In the genomic region with DNA sequence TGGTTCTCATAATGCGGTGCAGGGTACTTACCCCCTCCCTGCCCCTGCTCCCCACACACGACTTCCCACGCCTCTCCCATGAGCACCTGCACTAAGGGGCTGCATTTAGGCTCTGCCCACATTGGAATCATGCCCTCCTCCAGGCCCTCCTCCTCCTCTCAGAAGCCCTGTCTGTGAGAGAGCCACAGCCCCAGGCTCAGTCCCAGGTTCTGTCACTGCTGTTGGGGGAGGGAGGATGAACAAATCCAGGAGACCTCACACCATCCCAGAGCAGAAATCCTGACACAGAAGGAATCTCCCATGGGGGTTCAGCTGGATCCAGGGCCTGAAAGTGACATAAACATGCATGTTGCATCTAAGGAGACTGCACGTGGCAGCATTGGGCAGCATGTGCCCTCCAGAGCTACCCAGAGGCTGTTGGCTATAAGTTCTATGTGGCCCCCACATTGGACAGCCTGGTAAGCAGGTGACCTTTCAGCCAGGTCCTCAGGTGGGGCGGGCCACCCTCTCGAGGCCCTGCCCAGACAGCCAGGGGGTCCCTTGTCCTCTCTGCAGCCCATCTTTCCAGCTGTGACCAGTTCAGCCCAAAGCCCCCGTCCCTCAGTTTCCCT, we compare ENCODE assay signal across 17 cellular contexts. TPM values are rescaled to one million over a fixed set of nuclear protein-coding genes. Genes with fewer than 3 reads are reported as not detected.
A peak's percentile ranks its signal among the peaks of the same experiment; 100 is the strongest.
DNase-seq lines count a peak whose midpoint lies in the region; ATAC-seq and TF ChIP-seq lines count a peak whose summit lies in the region.
"Had no signal": no experiment of that assay in that cellular context is flagged by ENCODE, and none has a peak within 500 bp of the region (broad histone marks: within the 10 kb centered on the region; RNA-seq: fewer than 3 reads in every experiment).

No MANE protein-coding gene starts in this region.

- no peaks in the 10 kb centered on the region for H3K36me3 ChIP-seq in mesendoderm (ENCODE audit: control insufficient read depth, insufficient read depth, low read length)
- peaks cover 0 to 8% (median 0%) of the 10 kb centered on the region in 4 donors for H3K36me3 ChIP-seq in upper lobe of left lung

- POLR2A ChIA-PET in activated B cell treated with CpG ODN at 0.5 μM for 24 hours (lab: Charles Lee): interaction anchor here (0.6 to 0.9 kb wide), 2 partner anchors 7 to 57 kb away, joined by 3 read pairs; partner anchors contain the start of gene ZCWPW1

- H3K27ac ChIP-seq in mesendoderm (ENCODE audit: low read depth, low read length) (no peak overlapping the region), upper lobe of left lung (peak overlapping the region in 3 of 4 donors; percentile 84 to 89 (median 89))
- H3K27ac ChIP-seq: SJSA1 had no signal

- H2BK120ac ChIP-seq in mesendoderm (ENCODE audit: low read depth, low read length): no peak overlapping the region

- no peak overlapping the region for H3K4me2 ChIP-seq in mesendoderm (ENCODE audit: low read length)

- H2AK5ac ChIP-seq in mesendoderm (ENCODE audit: low read length): no peak overlapping the region

- no peak overlapping the region for H2BK5ac ChIP-seq in mesendoderm (ENCODE audit: low read length)

- no peak overlapping the region for H3K9ac ChIP-seq in mesendoderm (ENCODE audit: low read length)

- no peak overlapping the region for H3K4ac ChIP-seq in mesendoderm (ENCODE audit: low read depth, low read length)

- H3K9me3 Mint-ChIP-seq in activated B cell treated with CpG ODN at 0.5 μM for 24 hours: no peaks in the 10 kb centered on the region
- H3K9me3 Mint-ChIP-seq: brain had no signal

- H4K5ac ChIP-seq in mesendoderm (ENCODE audit: low read length): no peak overlapping the region

- no peaks in the 10 kb centered on the region for H3K27me3 Mint-ChIP-seq in activated B cell treated with CpG ODN at 0.5 μM for 24 hours
- H3K27me3 Mint-ChIP-seq: brain had no signal

- H3K4me3 Mint-ChIP-seq in activated B cell treated with CpG ODN at 0.5 μM for 24 hours: no peak overlapping the region
- H3K4me3 Mint-ChIP-seq: brain had no signal

- no CpG with 5 or more reads among the region's 7 CpGs for WGBS in mesendoderm (ENCODE audit: extremely low coverage, insufficient coverage, low lambda C conversion rate)
- 55 to 74% methylated on average over 5 to 7 of the region's 7 CpGs for WGBS in upper lobe of left lung, 2 donors

- H3K27me3 ChIP-seq in mesendoderm (ENCODE audit: insufficient read depth, low read length, poor library complexity) (no peaks in the 10 kb centered on the region), upper lobe of left lung (no peaks in the 10 kb centered on the region)
- H3K27me3 ChIP-seq: heart right ventricle, SJSA1 had no signal

- H3K27ac Mint-ChIP-seq in activated B cell treated with CpG ODN at 0.5 μM for 24 hours: peak overlapping the region; percentile 91

- peaks cover 79% of the 10 kb centered on the region for H3K4me1 Mint-ChIP-seq in activated B cell treated with CpG ODN at 0.5 μM for 24 hours

- H4K8ac ChIP-seq in mesendoderm (ENCODE audit: low read depth, low read length): no peak overlapping the region

- TF ChIP-seq CTCF in activated B cell treated with CpG ODN at 0.5 μM for 24 hours (IDR thresholded peaks at IDR 0.05) (no peak), upper lobe of left lung (IDR thresholded peaks at IDR 0.05) (no peak)

- no peak for TF ChIP-seq POLR2A in upper lobe of left lung (IDR thresholded peaks at IDR 0.05)

- DNase-seq in cardiac septum (ENCODE audit: low spot score): peak; percentile 44
- no peak for DNase-seq in left ventricle myocardium superior
- DNase-seq in activated B cell treated with CpG ODN at 0.5 μM for 24 hours: no peak
- peak; percentile 24 for DNase-seq in mesendoderm
- DNase-seq in upper lobe of left lung: no peak
- DNase-seq in HuH-7 (ENCODE audit: low spot score): no peak
- DNase-seq in NCI-H146 treated with DMSO at 0.1 percent for 48 hours (lab: John Stamatoyannopoulos, UW; ENCODE audit: unreplicated experiment): no peak
- DNase-seq: activated CD4-positive, CD25-positive, alpha-beta regulatory T cell; heart right ventricle; NCI-H146; NCI-H524 treated with DMSO at 0.1 percent for 48 hours; stimulated activated CD8-positive, alpha-beta memory T cell treated with anti-CD3 and anti-CD28 coated beads, Interleukin-4, amount 100 ng/mL, for 48 hours had no signal

- no peak overlapping the region for H3K56ac ChIP-seq in mesendoderm (ENCODE audit: low read length)

- CTCF ChIA-PET in activated B cell treated with CpG ODN at 0.5 μM for 24 hours (lab: Charles Lee): interaction anchor here (1.4 kb wide), 1 partner anchor 36 kb away, joined by 7 read pairs; no protein-coding TSS in a partner anchor

- H3K9me3 ChIP-seq in upper lobe of left lung: no peaks in the 10 kb centered on the region
- H3K9me3 ChIP-seq: heart right ventricle, SJSA1 had no signal

- no peak overlapping the region for H3K4me3 ChIP-seq in mesendoderm (ENCODE audit: low read length)
- H3K4me3 ChIP-seq in upper lobe of left lung: no peak overlapping the region
- H3K4me3 ChIP-seq: lung, SJSA1 had no signal

- no peaks in the 10 kb centered on the region for H3K79me1 ChIP-seq in mesendoderm (ENCODE audit: low read length)

- TF ChIP-seq EP300 in upper lobe of left lung (IDR thresholded peaks at IDR 0.05): no peak

- ATAC-seq in left ventricle myocardium superior (no peak), activated B cell treated with CpG ODN at 0.5 μM for 24 hours (ENCODE audit: low read depth) (no peak), upper lobe of left lung (ENCODE audit: low FRiP score in 2 of 2) (no peak), HG02938 (IDR thresholded peaks at IDR 0.05; ENCODE audit: unreplicated experiment) (no peak)
- ATAC-seq: HCT116 had no signal

- no peak overlapping the region for H2BK15ac ChIP-seq in mesendoderm (replicated peaks; ENCODE audit: low read depth)

- no peaks in the 10 kb centered on the region for H3K36me3 Mint-ChIP-seq in activated B cell treated with CpG ODN at 0.5 μM for 24 hours (ENCODE audit: low read depth)

- intact Hi-C loops in cardiac septum (cut with DNase I) (no loop called here), left ventricle myocardium superior (cut with micrococcal nuclease) (no loop called here), activated B cell treated with CpG ODN at 0.5 μM for 24 hours (cut with micrococcal nuclease) (no loop called here)

- H3K4me1 ChIP-seq in mesendoderm (ENCODE audit: control insufficient read depth, low read depth, low read length) (no peaks in the 10 kb centered on the region), upper lobe of left lung (peaks cover 9 to 28% (median 18%) of the 10 kb centered on the region in 4 donors)
- H3K4me1 ChIP-seq: SJSA1 had no signal

- H3K79me2 ChIP-seq in mesendoderm (ENCODE audit: control insufficient read depth, insufficient read depth, low read length): no peaks in the 10 kb centered on the region

- no peak overlapping the region for H3K18ac ChIP-seq in mesendoderm (ENCODE audit: low read length)

- H3K23ac ChIP-seq in mesendoderm (ENCODE audit: low read length): no peak overlapping the region

RNA-seq across cellular contexts. Expression of gene PILRA, which starts 1.6 kb away (rescaled TPM):
- 2.3 TPM for total RNA-seq in cardiac septum
- total RNA-seq in left ventricle myocardium superior: 3.2 TPM
- total RNA-seq in activated B cell treated with CpG ODN at 0.5 μM for 24 hours: 2.1 and 2.2 TPM in 2 replicates
- 1.7 TPM for polyA plus RNA-seq in mesendoderm (2013, experiment 1 of 2)
- polyA plus RNA-seq in mesendoderm (2013, experiment 2 of 2): 1.9 TPM
- total RNA-seq in upper lobe of left lung: 10 to 100 TPM; 15.2 to 52.4 (median 24.2) TPM

RNA-seq across cellular contexts. Expression of gene PILRB, which starts 13.7 kb away (rescaled TPM):
- total RNA-seq in cardiac septum (11.6 TPM), left ventricle myocardium superior (10.9 TPM), activated B cell treated with CpG ODN at 0.5 μM for 24 hours (65.8 and 79.4 TPM in 2 replicates), upper lobe of left lung (100 to 1,000 TPM in 1 of 6 donors, 10 to 100 TPM in 5; 18.4 to 259 (median 39.9) TPM)
- polyA plus RNA-seq in mesendoderm (2013, experiment 1 of 2): 12.7 TPM
- polyA plus RNA-seq in mesendoderm (2013, experiment 2 of 2): 12.6 TPM

RNA-seq across cellular contexts. Expression of gene ZCWPW1, which starts 56.8 kb away (rescaled TPM):
- total RNA-seq in cardiac septum: 3.4 TPM
- total RNA-seq in left ventricle myocardium superior: 4.2 TPM
- 10.8 and 15.2 TPM in 2 replicates for total RNA-seq in activated B cell treated with CpG ODN at 0.5 μM for 24 hours
- 1.1 TPM for polyA plus RNA-seq in mesendoderm (2013, experiment 1 of 2)
- 0.95 TPM for polyA plus RNA-seq in mesendoderm (2013, experiment 2 of 2)
- total RNA-seq in upper lobe of left lung: 1 to 10 TPM; 3.8 to 6.3 (median 5.2) TPM

RNA-seq across cellular contexts. Expression of gene MEPCE, which starts 58.0 kb away (rescaled TPM):
- total RNA-seq in cardiac septum: 19.7 TPM
- 25.8 TPM for total RNA-seq in left ventricle myocardium superior
- total RNA-seq in activated B cell treated with CpG ODN at 0.5 μM for 24 hours: 61.0 and 65.5 TPM in 2 replicates
- 33.8 TPM for polyA plus RNA-seq in mesendoderm (2013, experiment 1 of 2)
- 34.3 TPM for polyA plus RNA-seq in mesendoderm (2013, experiment 2 of 2)
- total RNA-seq in upper lobe of left lung: 10 to 100 TPM; 19.3 to 45.4 (median 37.9) TPM

Comparison
In these comparisons a context has a peak if more than half of its experiments do, and no peak if none do; other contexts are left out.
1. DNase-seq: peak in cardiac septum (single experiment) and mesendoderm (single experiment); none in left ventricle myocardium superior (single experiment), activated B cell treated with CpG ODN at 0.5 μM for 24 hours (single experiment), upper lobe of left lung (0 of 2), HuH-7 (single experiment) and NCI-H146 treated with DMSO at 0.1 percent for 48 hours (single experiment).